ENCODE assay signal across 8 cellular contexts in the genomic region with DNA sequence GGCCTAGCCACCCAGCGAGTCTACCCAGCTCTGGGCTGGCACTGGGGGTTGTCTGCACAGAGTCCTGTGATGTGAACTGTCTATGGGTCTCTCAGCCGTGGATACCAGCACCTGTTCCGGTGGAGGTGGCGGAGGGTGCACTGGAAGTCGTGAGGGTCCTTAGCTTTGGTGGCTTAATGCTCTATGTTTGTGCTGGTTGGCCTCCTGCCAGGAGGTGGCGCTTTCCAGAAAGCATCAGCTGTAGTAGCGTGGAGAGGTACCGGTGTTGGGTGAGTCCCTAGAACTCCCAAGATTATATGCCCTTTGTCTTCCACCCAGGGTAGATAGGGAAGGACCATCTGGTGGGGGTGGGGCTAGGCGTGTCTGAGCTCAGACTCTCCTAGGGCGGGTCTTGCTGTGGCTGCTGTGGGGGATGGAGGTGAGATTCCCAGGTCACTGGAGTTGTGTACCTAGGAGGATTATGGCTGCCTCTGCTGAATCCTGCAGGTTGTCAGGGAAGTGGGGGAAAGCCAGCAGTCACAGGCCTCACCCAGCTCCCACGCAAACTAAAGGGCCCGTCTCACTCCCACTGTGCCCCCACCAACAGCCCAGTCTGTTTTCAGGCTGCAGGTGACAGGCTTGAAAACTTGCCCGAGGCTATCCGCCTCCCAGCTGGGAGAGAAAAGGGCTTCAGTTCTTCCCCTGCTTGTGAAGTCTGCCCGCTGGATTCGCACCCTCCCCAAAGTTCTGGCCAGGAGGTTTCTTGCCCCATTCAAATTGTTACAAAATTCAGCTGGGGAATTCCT. TPM values are rescaled to one million over a fixed set of nuclear protein-coding genes. Genes with fewer than 3 reads are reported as not detected.
DNase-seq lines count a peak whose midpoint lies in the region; TF ChIP-seq lines count a peak whose summit lies in the region.
"Not testable (repeated sequence)": the region's sequence is repeated elsewhere in the genome, so short reads cannot be mapped to it uniquely, and the experiment has no call there.

No MANE protein-coding gene starts in this region.

- not testable (repeated sequence) for H3K27me3 ChIP-seq in WERI-Rb-1 (ENCODE audit: insufficient read depth, low read depth, severe bottlenecking)
- H3K27me3 ChIP-seq in esophagus muscularis mucosa (peaks cover 0 to 12% (median 0%) of the 10 kb centered on the region in 4 donors), neuronal stem cell (ENCODE audit: control insufficient read depth in 3 of 3, insufficient read depth in 3 of 3, low read depth in 1 of 3, low read length in 3 of 3) (peaks cover 0 to 14% (median 0%) of the 10 kb centered on the region in 3 experiments)

- H3K4me1 Mint-ChIP-seq in activated T-helper 2 cell treated with anti-CD3 and anti-CD28 coated beads, Interferon-gamma antibody, Interleukin-2, Interleukin-4, amounts not matched to agents 10 μg/mL and 5 μg/mL and 100 μg/mL, durations not matched to agents 14 hours and 24 hours and 36 hours (ENCODE audit: low read depth), result peaks cover 11% of the 10 kb centered on the region

- not testable (repeated sequence) for H3K27ac Mint-ChIP-seq in activated T-helper 2 cell treated with anti-CD3 and anti-CD28 coated beads, Interferon-gamma antibody, Interleukin-2, Interleukin-4, amounts not matched to agents 10 μg/mL and 5 μg/mL and 100 μg/mL, durations not matched to agents 14 hours and 24 hours and 36 hours

- not testable (repeated sequence) for H3K79me1 ChIP-seq in neuronal stem cell (ENCODE audit: low read depth, low read length)

- H3K27me3 Mint-ChIP-seq in activated T-helper 2 cell treated with anti-CD3 and anti-CD28 coated beads, Interferon-gamma antibody, Interleukin-2, Interleukin-4, amounts not matched to agents 10 μg/mL and 5 μg/mL and 100 μg/mL, durations not matched to agents 14 hours and 24 hours and 36 hours (ENCODE audit: low read depth), result peaks cover 44% of the 10 kb centered on the region

- H3K9ac ChIP-seq in neuronal stem cell (ENCODE audit: low read depth, low read length, poor library complexity), result not testable (repeated sequence)

- DNase-seq in DMS53 (lab: John Stamatoyannopoulos, UW), result peak; percentile 31
- DNase-seq in Kasumi-1 (lab: John Stamatoyannopoulos, UW), result peak; percentile 38 to 53
- peak; percentile 84 for DNase-seq in NCI-H82 treated with DMSO at 0.1 percent for 48 hours (lab: John Stamatoyannopoulos, UW; ENCODE audit: unreplicated experiment)
- DNase-seq in WERI-Rb-1, result peak; percentile 98
- peak; percentile 29 for DNase-seq in activated T-helper 2 cell treated with anti-CD3 and anti-CD28 coated beads, Interferon-gamma antibody, Interleukin-2, Interleukin-4, amounts not matched to agents 10 μg/mL and 5 μg/mL and 100 μg/mL, durations not matched to agents 14 hours and 24 hours and 36 hours (ENCODE audit: low spot score)
- peak; percentile 88 for DNase-seq in esophagus muscularis mucosa (ENCODE audit: extremely low spot score)
- DNase-seq in neuronal stem cell (ENCODE audit: low spot score), result not testable (repeated sequence)
- peak; percentile 9 to 19 for DNase-seq in stimulated activated CD8-positive, alpha-beta memory T cell treated with anti-CD3 and anti-CD28 coated beads, Interleukin-7, amount 100 ng/mL, for 48 hours (ENCODE audit: extremely low read depth in 1 of 2, low read depth in 1 of 2)

- H3K27ac ChIP-seq in WERI-Rb-1, result peak overlapping the region; percentile 80
- H3K27ac ChIP-seq in esophagus muscularis mucosa (replicated peaks in 1 of 4); neuronal stem cell (replicated peaks; ENCODE audit: low read length): not testable (repeated sequence)

- H2BK15ac ChIP-seq in neuronal stem cell (ENCODE audit: low read length), result not testable (repeated sequence)

- not testable (repeated sequence) for H3K9me3 ChIP-seq in WERI-Rb-1 (ENCODE audit: severe bottlenecking); esophagus muscularis mucosa; neuronal stem cell (replicated peaks in 1 of 2; ENCODE audit: control insufficient read depth in 2 of 2, insufficient read depth in 1 of 2, low read depth in 1 of 2, low read length in 2 of 2)

- not testable (repeated sequence) for H3K36me3 ChIP-seq in WERI-Rb-1; esophagus muscularis mucosa; neuronal stem cell (replicated peaks in 1 of 2; ENCODE audit: control insufficient read depth in 2 of 2, insufficient read depth in 2 of 2, low read length in 2 of 2)

- H2BK5ac ChIP-seq in neuronal stem cell (ENCODE audit: low read length), result not testable (repeated sequence)

- H2BK120ac ChIP-seq in neuronal stem cell (ENCODE audit: low read depth, low read length), result not testable (repeated sequence)

- not testable (repeated sequence) for H3K4me1 ChIP-seq in esophagus muscularis mucosa; neuronal stem cell (ENCODE audit: control insufficient read depth in 2 of 2, insufficient read depth in 1 of 2, low read depth in 1 of 2, low read length in 2 of 2)

- not testable (repeated sequence) for H3K14ac ChIP-seq in neuronal stem cell (ENCODE audit: low read length)

- not testable (repeated sequence) for TF ChIP-seq EP300 in esophagus muscularis mucosa (IDR thresholded peaks at IDR 0.05)

- H3K9me3 Mint-ChIP-seq in activated T-helper 2 cell treated with anti-CD3 and anti-CD28 coated beads, Interferon-gamma antibody, Interleukin-2, Interleukin-4, amounts not matched to agents 10 μg/mL and 5 μg/mL and 100 μg/mL, durations not matched to agents 14 hours and 24 hours and 36 hours, result not testable (repeated sequence)

- not testable (repeated sequence) for H4K8ac ChIP-seq in neuronal stem cell (ENCODE audit: low read depth, low read length)

- H2AK5ac ChIP-seq in neuronal stem cell (ENCODE audit: low read depth, low read length), result not testable (repeated sequence)

- H3K18ac ChIP-seq in neuronal stem cell (ENCODE audit: low read length), result not testable (repeated sequence)

- not testable (repeated sequence) for H3K4me2 ChIP-seq in neuronal stem cell (ENCODE audit: insufficient read depth, low read length, poor library complexity, severe bottlenecking)

- peak overlapping the region; percentile 43 for H3K4me3 ChIP-seq in WERI-Rb-1 (ENCODE audit: low read depth, low read length)
- not testable (repeated sequence) for H3K4me3 ChIP-seq in esophagus muscularis mucosa; neuronal stem cell (ENCODE audit: low read length in 2 of 2)

- peak overlapping the region; percentile 15 for H2AFZ ChIP-seq in neuronal stem cell (ENCODE audit: low read length)

- not testable (repeated sequence) for H3K23ac ChIP-seq in neuronal stem cell (ENCODE audit: low read depth, low read length, poor library complexity)

- not testable (repeated sequence) for H2BK12ac ChIP-seq in neuronal stem cell (ENCODE audit: low read length)

- H3K36me3 Mint-ChIP-seq in activated T-helper 2 cell treated with anti-CD3 and anti-CD28 coated beads, Interferon-gamma antibody, Interleukin-2, Interleukin-4, amounts not matched to agents 10 μg/mL and 5 μg/mL and 100 μg/mL, durations not matched to agents 14 hours and 24 hours and 36 hours (ENCODE audit: low read depth), result not testable (repeated sequence)

- not testable (repeated sequence) for H3K4ac ChIP-seq in neuronal stem cell (ENCODE audit: low read length)

- H4K91ac ChIP-seq in neuronal stem cell (ENCODE audit: low read depth, low read length, poor library complexity), result not testable (repeated sequence)

- 64% methylated on average over 16 of the region's 16 CpGs for WGBS in esophagus muscularis mucosa
- WGBS in neuronal stem cell (ENCODE audit: extremely low coverage in 2 of 2, insufficient read length in 2 of 2, insufficient replicate concordance in 1 of 2), 2 donors, result no CpG with 5 or more reads among the region's 16 CpGs

- intact Hi-C loops in activated T-helper 2 cell treated with anti-CD3 and anti-CD28 coated beads, Interferon-gamma antibody, Interleukin-2, Interleukin-4, amounts not matched to agents 10 μg/mL and 5 μg/mL and 100 μg/mL, durations not matched to agents 14 hours and 24 hours and 36 hours (cut with micrococcal nuclease); esophagus muscularis mucosa (cut with DNase I): not testable (repeated sequence)

- peak; percentile 74 for TF ChIP-seq CTCF in WERI-Rb-1 (IDR thresholded peaks at IDR 0.05; ENCODE audit: low read depth, low read length)
- not testable (repeated sequence) for TF ChIP-seq CTCF in esophagus muscularis mucosa (IDR thresholded peaks at IDR 0.05)

- TF ChIP-seq POLR2A in esophagus muscularis mucosa (IDR thresholded peaks at IDR 0.05; ENCODE audit: low read depth), result not testable (repeated sequence)

- H3K4me3 Mint-ChIP-seq in activated T-helper 2 cell treated with anti-CD3 and anti-CD28 coated beads, Interferon-gamma antibody, Interleukin-2, Interleukin-4, amounts not matched to agents 10 μg/mL and 5 μg/mL and 100 μg/mL, durations not matched to agents 14 hours and 24 hours and 36 hours (ENCODE audit: low read depth), result peak overlapping the region; percentile 34

RNA-seq across cellular contexts. Expression of a gene that starts 37.6 kb away (rescaled TPM):
- total RNA-seq in activated T-helper 2 cell treated with anti-CD3 and anti-CD28 coated beads, Interferon-gamma antibody, Interleukin-2, Interleukin-4, amounts not matched to agents 10 μg/mL and 5 μg/mL and 100 μg/mL, durations not matched to agents 14 hours and 24 hours and 36 hours, result not detected in 2 replicates
- not detected for total RNA-seq in esophagus muscularis mucosa
- not detected for polyA plus RNA-seq in neuronal stem cell (2013, experiment 1 of 2)
- polyA plus RNA-seq in neuronal stem cell (2013, experiment 2 of 2), result not detected
